Comparison of ENCODE assay signal across 14 cellular contexts in genomic region chr20:12829121-12829520, GRCh38.
DNase-seq lines count a peak whose midpoint lies in the region; ATAC-seq lines count a peak whose summit lies in the region.
"Had no signal": no experiment of that assay in that cellular context is flagged by ENCODE, and none has a peak within 500 bp of the region (broad histone marks: within the 10 kb centered on the region; RNA-seq: fewer than 3 reads in every experiment).

No MANE protein-coding gene starts in this region.

- no peak for ATAC-seq in GM18858 (IDR thresholded peaks at IDR 0.05; ENCODE audit: unreplicated experiment)

- DNase-seq in NCI-H2227 (lab: John Stamatoyannopoulos, UW; ENCODE audit: unreplicated experiment) (peak; percentile 54), NCI-H69 (lab: John Stamatoyannopoulos, UW) (peak; percentile 12), cerebellum (ENCODE audit: low spot score) (peak; percentile 20), putamen (ENCODE audit: low spot score) (no peak), DMS153 (lab: John Stamatoyannopoulos, UW) (no peak)
- DNase-seq: CD4-positive, CD25-positive, alpha-beta regulatory T cell; CD8-positive, alpha-beta memory T cell; DMS 273 treated with DMSO at 0.1 percent for 48 hours; DMS53; DMS79 treated with DMSO at 0.1 percent for 48 hours; GM23248; H7; HCEC 1CT had no signal

Comparison
In these comparisons a context has a peak if more than half of its experiments do, and no peak if none do; other contexts are left out.
1. DNase-seq: peak in NCI-H2227 (single experiment), NCI-H69 (single experiment) and cerebellum (single experiment); none in putamen (single experiment) and DMS153 (single experiment).